19 cellular contexts compared by ENCODE assay signal in genomic region chr10:47046321-47047126, GRCh38.
A peak's percentile ranks its signal among the peaks of the same experiment; 100 is the strongest.
DNase-seq lines count a peak whose midpoint lies in the region; ATAC-seq and TF ChIP-seq lines count a peak whose summit lies in the region.
"Had no signal": no experiment of that assay in that cellular context is flagged by ENCODE, and none has a peak within 500 bp of the region (broad histone marks: within the 10 kb centered on the region; RNA-seq: fewer than 3 reads in every experiment).

No MANE protein-coding gene starts in this region.

- H4K91ac ChIP-seq in neuronal stem cell (ENCODE audit: low read depth, low read length, poor library complexity) = no peak overlapping the region

- H2BK15ac ChIP-seq in neuronal stem cell (ENCODE audit: low read length) = no peak overlapping the region

- peaks cover 4% of the 10 kb centered on the region for H3K4me1 Mint-ChIP-seq in activated T-helper 1 cell treated with anti-CD3 and anti-CD28 coated beads, Interleukin-12 subunit alpha, Interleukin-12 subunit beta, Interleukin-2, Interleukin-4 antibody, amounts not matched to agents 30 ng/mL and 10 ng/mL and 1 ng/mL, durations not matched to agents 14 hours and 24 hours and 36 hours (ENCODE audit: low read depth)

- H3K4me1 ChIP-seq in right cardiac atrium (ENCODE audit: control insufficient read depth, insufficient read depth, low read length) (peaks cover 2% of the 10 kb centered on the region), neuronal stem cell (ENCODE audit: control insufficient read depth in 2 of 2, insufficient read depth in 1 of 2, low read depth in 1 of 2, low read length in 2 of 2) (peaks cover 0 to 1% of the 10 kb centered on the region in 2 donors), upper lobe of right lung (peaks cover 8% of the 10 kb centered on the region)

- H3K4me3 ChIP-seq in right cardiac atrium (ENCODE audit: low read length) (no peak overlapping the region), coronary artery (no peak overlapping the region), neuronal stem cell (ENCODE audit: low read length in 2 of 2) (no peak overlapping the region), upper lobe of right lung (no peak overlapping the region)
- H3K4me3 ChIP-seq: GM12878, GM23338 had no signal

- no peak overlapping the region for H2AFZ ChIP-seq in neuronal stem cell (ENCODE audit: low read length)
- H2AFZ ChIP-seq: GM23338 had no signal

- no peaks in the 10 kb centered on the region for H3K79me1 ChIP-seq in neuronal stem cell (ENCODE audit: low read depth, low read length)

- no peak overlapping the region for H3K4me3 Mint-ChIP-seq in activated T-helper 1 cell treated with anti-CD3 and anti-CD28 coated beads, Interleukin-12 subunit alpha, Interleukin-12 subunit beta, Interleukin-2, Interleukin-4 antibody, amounts not matched to agents 30 ng/mL and 10 ng/mL and 1 ng/mL, durations not matched to agents 14 hours and 24 hours and 36 hours
- H3K4me3 Mint-ChIP-seq: GM23338 had no signal

- H3K23ac ChIP-seq in neuronal stem cell (ENCODE audit: low read depth, low read length, poor library complexity) = peak overlapping the region; percentile 14

- intact Hi-C loops in left cardiac atrium (cut with DNase I) (loop anchor here (2.0 to 5.0 kb wide), 3 partner anchors 216 to 266 kb away; no protein-coding TSS in a partner anchor), right cardiac atrium (cut with DNase I) (loop anchor here (2.0 to 5.0 kb wide), 2 partner anchors 262 to 266 kb away; no protein-coding TSS in a partner anchor), upper lobe of right lung (cut with DNase I) (loop anchor here (10.0 kb wide), 1 partner anchor 268 kb away; no protein-coding TSS in a partner anchor)
- intact Hi-C loops in activated T-helper 1 cell treated with anti-CD3 and anti-CD28 coated beads, Interleukin-12 subunit alpha, Interleukin-12 subunit beta, Interleukin-2, Interleukin-4 antibody, amounts not matched to agents 30 ng/mL and 10 ng/mL and 1 ng/mL, durations not matched to agents 14 hours and 24 hours and 36 hours (cut with micrococcal nuclease) = loop anchor here (1.0 to 5.0 kb wide), 3 partner anchors 131 to 294 kb away; no protein-coding TSS in a partner anchor

- peak overlapping the region; percentile 61 for H2AK5ac ChIP-seq in neuronal stem cell (ENCODE audit: low read depth, low read length)

- H3K27ac Mint-ChIP-seq in activated T-helper 1 cell treated with anti-CD3 and anti-CD28 coated beads, Interleukin-12 subunit alpha, Interleukin-12 subunit beta, Interleukin-2, Interleukin-4 antibody, amounts not matched to agents 30 ng/mL and 10 ng/mL and 1 ng/mL, durations not matched to agents 14 hours and 24 hours and 36 hours = no peak overlapping the region
- H3K27ac Mint-ChIP-seq: GM23338 had no signal

- H3K27me3 Mint-ChIP-seq in activated T-helper 1 cell treated with anti-CD3 and anti-CD28 coated beads, Interleukin-12 subunit alpha, Interleukin-12 subunit beta, Interleukin-2, Interleukin-4 antibody, amounts not matched to agents 30 ng/mL and 10 ng/mL and 1 ng/mL, durations not matched to agents 14 hours and 24 hours and 36 hours (ENCODE audit: insufficient read depth) = peaks cover 2% of the 10 kb centered on the region

- no peak overlapping the region for H3K14ac ChIP-seq in neuronal stem cell (ENCODE audit: low read length)

- no peak overlapping the region for H4K8ac ChIP-seq in neuronal stem cell (ENCODE audit: low read depth, low read length)

- no peaks in the 10 kb centered on the region for H3K9me3 Mint-ChIP-seq in activated T-helper 1 cell treated with anti-CD3 and anti-CD28 coated beads, Interleukin-12 subunit alpha, Interleukin-12 subunit beta, Interleukin-2, Interleukin-4 antibody, amounts not matched to agents 30 ng/mL and 10 ng/mL and 1 ng/mL, durations not matched to agents 14 hours and 24 hours and 36 hours
- H3K9me3 Mint-ChIP-seq: GM23338 had no signal

- H3K9me3 ChIP-seq in right cardiac atrium (ENCODE audit: control insufficient read depth, low read length) (no peaks in the 10 kb centered on the region), neuronal stem cell (replicated peaks in 1 of 2; ENCODE audit: control insufficient read depth in 2 of 2, insufficient read depth in 1 of 2, low read depth in 1 of 2, low read length in 2 of 2) (no peaks in the 10 kb centered on the region), upper lobe of right lung (no peaks in the 10 kb centered on the region)

- DNase-seq in left cardiac atrium (peak; percentile 12), right cardiac atrium (no peak), coronary artery (ENCODE audit: low spot score) (peak; percentile 46), neuronal stem cell (ENCODE audit: low spot score) (no peak), upper lobe of right lung (peak; percentile 58), iPS-NIHi7 (ENCODE audit: extremely low spot score) (no peak)
- no peak for DNase-seq in activated T-helper 1 cell treated with anti-CD3 and anti-CD28 coated beads, Interleukin-12 subunit alpha, Interleukin-12 subunit beta, Interleukin-2, Interleukin-4 antibody, amounts not matched to agents 30 ng/mL and 10 ng/mL and 1 ng/mL, durations not matched to agents 14 hours and 24 hours and 36 hours (ENCODE audit: low spot score)
- DNase-seq: DMS 273 treated with DMSO at 0.1 percent for 48 hours, GDM1, NCI-H1436 treated with DMSO at 0.1 percent for 48 hours, NCI-H2081, NCI-H510A, NCI-H82, PC-3 had no signal

- TF ChIP-seq CTCF in coronary artery (IDR thresholded peaks at IDR 0.05) = no peak
- no peak for TF ChIP-seq CTCF in upper lobe of right lung (IDR thresholded peaks at IDR 0.05)

- no peak overlapping the region for H2BK120ac ChIP-seq in neuronal stem cell (ENCODE audit: low read depth, low read length)

- WGBS in right cardiac atrium = 88% methylated on average over 20 of the region's 20 CpGs
- WGBS in neuronal stem cell (ENCODE audit: extremely low coverage in 2 of 2, insufficient read length in 2 of 2, insufficient replicate concordance in 1 of 2), 2 donors = no CpG with 5 or more reads among the region's 20 CpGs

- no peak overlapping the region for H3K18ac ChIP-seq in neuronal stem cell (ENCODE audit: low read length)

- H2BK5ac ChIP-seq in neuronal stem cell (ENCODE audit: low read length) = no peak overlapping the region

- H3K36me3 ChIP-seq in neuronal stem cell (replicated peaks in 1 of 2; ENCODE audit: control insufficient read depth in 2 of 2, insufficient read depth in 2 of 2, low read length in 2 of 2) = no peaks in the 10 kb centered on the region
- no peaks in the 10 kb centered on the region for H3K36me3 ChIP-seq in upper lobe of right lung

- H2BK12ac ChIP-seq in neuronal stem cell (ENCODE audit: low read length) = peak overlapping the region; percentile 35

- no peak overlapping the region for H3K4me2 ChIP-seq in neuronal stem cell (ENCODE audit: insufficient read depth, low read length, poor library complexity, severe bottlenecking)
- H3K4me2 ChIP-seq: GM23338, KMS-11 had no signal

- no peaks in the 10 kb centered on the region for H3K36me3 Mint-ChIP-seq in activated T-helper 1 cell treated with anti-CD3 and anti-CD28 coated beads, Interleukin-12 subunit alpha, Interleukin-12 subunit beta, Interleukin-2, Interleukin-4 antibody, amounts not matched to agents 30 ng/mL and 10 ng/mL and 1 ng/mL, durations not matched to agents 14 hours and 24 hours and 36 hours (ENCODE audit: low read depth)

- H3K27ac ChIP-seq in right cardiac atrium (ENCODE audit: low read length) (no peak overlapping the region), coronary artery (no peak overlapping the region), neuronal stem cell (replicated peaks; ENCODE audit: low read length) (no peak overlapping the region), upper lobe of right lung (no peak overlapping the region)
- H3K27ac ChIP-seq: C4-2B, KMS-11 had no signal

- H3K4ac ChIP-seq in neuronal stem cell (ENCODE audit: low read length) = no peak overlapping the region

- H3K27me3 ChIP-seq in right cardiac atrium (ENCODE audit: control insufficient read depth, insufficient read depth) (no peaks in the 10 kb centered on the region), neuronal stem cell (ENCODE audit: control insufficient read depth in 3 of 3, insufficient read depth in 3 of 3, low read depth in 1 of 3, low read length in 3 of 3) (no peaks in the 10 kb centered on the region), upper lobe of right lung (no peaks in the 10 kb centered on the region)

- H3K9ac ChIP-seq in neuronal stem cell (ENCODE audit: low read depth, low read length, poor library complexity) = no peak overlapping the region
- H3K9ac ChIP-seq: KMS-11 had no signal

- no peak for ATAC-seq in left cardiac atrium
- ATAC-seq in right cardiac atrium = no peak
- ATAC-seq in upper lobe of right lung = no peak
- ATAC-seq in GM21381 (IDR thresholded peaks at IDR 0.05; ENCODE audit: unreplicated experiment) = no peak

Comparison
In these comparisons a context has a peak if more than half of its experiments do, and no peak if none do; other contexts are left out.
1. DNase-seq: peak in left cardiac atrium (single experiment), coronary artery (single experiment) and upper lobe of right lung (single experiment); none in right cardiac atrium (0 of 3), neuronal stem cell (single experiment), iPS-NIHi7 (single experiment) and activated T-helper 1 cell treated with anti-CD3 and anti-CD28 coated beads, Interleukin-12 subunit alpha, Interleukin-12 subunit beta, Interleukin-2, Interleukin-4 antibody, amounts not matched to agents 30 ng/mL and 10 ng/mL and 1 ng/mL, durations not matched to agents 14 hours and 24 hours and 36 hours (single experiment).